20 cellular contexts compared by ENCODE assay signal in genomic region chr6:12791371-12791770, GRCh38.
"Had no signal": no experiment of that assay in that cellular context is flagged by ENCODE, and none has a peak within 500 bp of the region (broad histone marks: within the 10 kb centered on the region; RNA-seq: fewer than 3 reads in every experiment).

No MANE protein-coding gene starts in this region.

- H3K4me3 Mint-ChIP-seq: activated B cell treated with CpG ODN at 0.5 μM for 24 hours; activated CD4-positive, alpha-beta T cell treated with anti-CD3 and anti-CD28 coated beads, Interleukin-2, amount 10 ng/mL, durations not matched to agents 24 days and 14 days; activated CD8-positive, alpha-beta T cell treated with anti-CD3 and anti-CD28 coated beads for 36 hours; activated naive CD4-positive, alpha-beta T cell treated with anti-CD3 and anti-CD28 coated beads for 36 hours; activated T-helper 17 cell treated with anti-CD3 and anti-CD28 coated beads, Interleukin-2, amount 50 U/mL, for 72 hours; central memory CD8-positive, alpha-beta T cell; endodermal cell; nephron progenitor cell had no signal

- H3K4me1 Mint-ChIP-seq: activated B cell treated with CpG ODN at 0.5 μM for 24 hours; activated CD4-positive, alpha-beta T cell treated with anti-CD3 and anti-CD28 coated beads, Interleukin-2, amount 10 ng/mL, durations not matched to agents 24 days and 14 days; activated T-helper 17 cell treated with anti-CD3 and anti-CD28 coated beads, Interleukin-2, amount 50 U/mL, for 72 hours; central memory CD8-positive, alpha-beta T cell; endodermal cell; nephron progenitor cell had no signal

- DNase-seq: activated B cell treated with CpG ODN at 0.5 μM for 24 hours; activated CD4-positive, alpha-beta T cell treated with anti-CD3 and anti-CD28 coated beads, Interleukin-2, amount 10 ng/mL, durations not matched to agents 24 days and 14 days; activated CD8-positive, alpha-beta T cell treated with anti-CD3 and anti-CD28 coated beads for 36 hours; activated naive CD4-positive, alpha-beta T cell treated with anti-CD3 and anti-CD28 coated beads for 36 hours; activated T-cell treated with anti-CD3 and anti-CD28 coated beads, Interleukin-2, amount 50 U/mL, for 1 hour; brain microvascular endothelial cell; colonic mucosa; endodermal cell; erythroblast; gastrocnemius medialis; head of caudate nucleus; left ventricle myocardium superior; nephron progenitor cell; nucleus accumbens; sigmoid colon; stimulated activated CD8-positive, alpha-beta memory T cell treated with anti-CD3 and anti-CD28 coated beads, Interleukin-4, amount 100 ng/mL, for 48 hours; stimulated activated naive CD4-positive, alpha-beta T cell; upper lobe of right lung had no signal

- ATAC-seq: activated CD8-positive, alpha-beta T cell treated with anti-CD3 and anti-CD28 coated beads for 36 hours; activated T-helper 17 cell treated with anti-CD3 and anti-CD28 coated beads, Interleukin-2, amount 50 U/mL, for 72 hours; gastrocnemius medialis; left ventricle myocardium superior; upper lobe of right lung had no signal

- H3K27ac Mint-ChIP-seq: activated B cell treated with CpG ODN at 0.5 μM for 24 hours; activated CD4-positive, alpha-beta T cell treated with anti-CD3 and anti-CD28 coated beads, Interleukin-2, amount 10 ng/mL, durations not matched to agents 24 days and 14 days; activated CD8-positive, alpha-beta T cell treated with anti-CD3 and anti-CD28 coated beads for 36 hours; activated naive CD4-positive, alpha-beta T cell treated with anti-CD3 and anti-CD28 coated beads for 36 hours; activated T-helper 17 cell treated with anti-CD3 and anti-CD28 coated beads, Interleukin-2, amount 50 U/mL, for 72 hours; endodermal cell; nephron progenitor cell had no signal

- H3K4me1 ChIP-seq: colonic mucosa, gastrocnemius medialis, sigmoid colon, upper lobe of right lung had no signal

- H3K27ac ChIP-seq: brain microvascular endothelial cell, colonic mucosa, gastrocnemius medialis, sigmoid colon, upper lobe of right lung had no signal

- H3K36me3 ChIP-seq: brain microvascular endothelial cell, colonic mucosa, gastrocnemius medialis, sigmoid colon, upper lobe of right lung had no signal

- H3K9me3 ChIP-seq: colonic mucosa, gastrocnemius medialis, sigmoid colon, upper lobe of right lung had no signal

- H3K4me3 ChIP-seq: colonic mucosa, gastrocnemius medialis, sigmoid colon, upper lobe of right lung had no signal

- H3K9me3 Mint-ChIP-seq: activated B cell treated with CpG ODN at 0.5 μM for 24 hours; activated CD4-positive, alpha-beta T cell treated with anti-CD3 and anti-CD28 coated beads, Interleukin-2, amount 10 ng/mL, durations not matched to agents 24 days and 14 days; activated CD8-positive, alpha-beta T cell treated with anti-CD3 and anti-CD28 coated beads for 36 hours; activated naive CD4-positive, alpha-beta T cell treated with anti-CD3 and anti-CD28 coated beads for 36 hours; activated T-helper 17 cell treated with anti-CD3 and anti-CD28 coated beads, Interleukin-2, amount 50 U/mL, for 72 hours; central memory CD8-positive, alpha-beta T cell; endodermal cell; nephron progenitor cell had no signal

- H3K27me3 ChIP-seq: brain microvascular endothelial cell, colonic mucosa, gastrocnemius medialis, sigmoid colon, upper lobe of right lung had no signal
